Comparison of ENCODE assay signal across 9 cellular contexts in genomic region chr15:51132384-51133139, GRCh38. TPM values are rescaled to one million over a fixed set of nuclear protein-coding genes. Genes with fewer than 3 reads are reported as not detected.
DNase-seq lines count a peak whose midpoint lies in the region; ATAC-seq, FAIRE-seq and TF ChIP-seq lines count a peak whose summit lies in the region.
"Had no signal": no experiment of that assay in that cellular context is flagged by ENCODE, and none has a peak within 500 bp of the region (broad histone marks: within the 10 kb centered on the region; RNA-seq: fewer than 3 reads in every experiment).

No MANE protein-coding gene starts in this region.

- intact Hi-C loops in ascending aorta (cut with DNase I) = loop anchor here (1.0 to 5.0 kb wide), 4 partner anchors 31 to 60 kb away; partner anchors contain the start of gene TNFAIP8L3
- intact Hi-C loops in naive thymus-derived CD4-positive, alpha-beta T cell (cut with micrococcal nuclease) = no loop called here

- no peaks in the 10 kb centered on the region for H3K9me3 ChIP-seq in ascending aorta
- H3K9me3 ChIP-seq in naive thymus-derived CD4-positive, alpha-beta T cell (ENCODE audit: control insufficient read depth in 2 of 3, low read length in 3 of 3) = no peaks in the 10 kb centered on the region

- no peak overlapping the region for H3K4me3 ChIP-seq in ascending aorta
- no peak overlapping the region for H3K4me3 ChIP-seq in naive thymus-derived CD4-positive, alpha-beta T cell (ENCODE audit: low read length)
- H3K4me3 ChIP-seq: skin epidermis had no signal

- peaks cover 4 to 34% (median 19%) of the 10 kb centered on the region in 5 donors for H3K27me3 Mint-ChIP-seq in naive thymus-derived CD4-positive, alpha-beta T cell

- H3K36me3 ChIP-seq in ascending aorta = no peaks in the 10 kb centered on the region
- H3K36me3 ChIP-seq in naive thymus-derived CD4-positive, alpha-beta T cell (ENCODE audit: control insufficient read depth in 2 of 3, insufficient read depth in 3 of 3, low read length in 3 of 3) = no peaks in the 10 kb centered on the region

- ATAC-seq in HG03139 (IDR thresholded peaks at IDR 0.05; ENCODE audit: unreplicated experiment) (no peak), HG03457 (IDR thresholded peaks at IDR 0.05; ENCODE audit: unreplicated experiment) (no peak)
- ATAC-seq in naive thymus-derived CD4-positive, alpha-beta T cell = no peak

- H3K4me3 Mint-ChIP-seq in naive thymus-derived CD4-positive, alpha-beta T cell = no peak overlapping the region

- CTCF ChIA-PET in naive thymus-derived CD4-positive, alpha-beta T cell (lab: Charles Lee) = no interaction called here

- H3K27ac Mint-ChIP-seq in naive thymus-derived CD4-positive, alpha-beta T cell = no peak overlapping the region

- H3K36me3 Mint-ChIP-seq in naive thymus-derived CD4-positive, alpha-beta T cell = no peaks in the 10 kb centered on the region

- FAIRE-seq in HTR-8/SVneo (lab: Jason Lieb, UNC) = no peak

- POLR2A ChIA-PET in naive thymus-derived CD4-positive, alpha-beta T cell (lab: Charles Lee) = no interaction called here

- H3K27me3 ChIP-seq in ascending aorta = no peaks in the 10 kb centered on the region
- no peaks in the 10 kb centered on the region for H3K27me3 ChIP-seq in naive thymus-derived CD4-positive, alpha-beta T cell (ENCODE audit: control insufficient read depth in 2 of 2, insufficient read depth in 2 of 2, low read length in 2 of 2)

- DNase-seq in DMS53 (lab: John Stamatoyannopoulos, UW) (peak; percentile 48), HTR-8/SVneo (ENCODE audit: insufficient read length, low spot score) (peak; percentile 49), ascending aorta (ENCODE audit: low spot score in 2 of 2) (peak in 1 of 2 donors; percentile 81), hippocampal formation (lab: John Stamatoyannopoulos, UW) (peak; percentile 24 to 27), smooth muscle cell of the brain vasculature (ENCODE audit: low read depth, low spot score) (peak; percentile 94)
- DNase-seq in naive thymus-derived CD4-positive, alpha-beta T cell = no peak

- H3K4me1 Mint-ChIP-seq in naive thymus-derived CD4-positive, alpha-beta T cell = no peaks in the 10 kb centered on the region

- TF ChIP-seq CTCF in ascending aorta (IDR thresholded peaks at IDR 0.05) = peak; percentile 83 to 97 (median 93)

- H3K9me3 Mint-ChIP-seq in naive thymus-derived CD4-positive, alpha-beta T cell = no peaks in the 10 kb centered on the region

- peaks cover 4 to 14% of the 10 kb centered on the region in 2 donors for H3K4me1 ChIP-seq in ascending aorta
- no peaks in the 10 kb centered on the region for H3K4me1 ChIP-seq in naive thymus-derived CD4-positive, alpha-beta T cell (ENCODE audit: control insufficient read depth in 2 of 2, insufficient read depth in 2 of 2, low read length in 2 of 2)

- peak overlapping the region; percentile 58 to 71 for H3K27ac ChIP-seq in ascending aorta
- H3K27ac ChIP-seq in naive thymus-derived CD4-positive, alpha-beta T cell (ENCODE audit: low read depth, low read length) = no peak overlapping the region

RNA-seq across cellular contexts. Expression of gene TNFAIP8L3, which starts 37.9 kb away (rescaled TPM):
- 2.6 TPM for total RNA-seq in ascending aorta
- total RNA-seq in naive thymus-derived CD4-positive, alpha-beta T cell = not detected
- polyA plus RNA-seq in naive thymus-derived CD4-positive, alpha-beta T cell = not detected

Comparison
In these comparisons a context has a peak if more than half of its experiments do, and no peak if none do; other contexts are left out.
1. DNase-seq: peak in DMS53 (single experiment), HTR-8/SVneo (single experiment), hippocampal formation (2 of 2) and smooth muscle cell of the brain vasculature (single experiment); none in naive thymus-derived CD4-positive, alpha-beta T cell (0 of 9).